ENCODE assay signal across 19 cellular contexts in genomic region chr3:108887777-108888176, GRCh38.
"Had no signal": no experiment of that assay in that cellular context is flagged by ENCODE, and none has a peak within 500 bp of the region (broad histone marks: within the 10 kb centered on the region; RNA-seq: fewer than 3 reads in every experiment).

No MANE protein-coding gene starts in this region.

- H3K27ac ChIP-seq: RWPE1 had no signal

- DNase-seq: KBM-7, NCI-H1092, NCI-H1105 treated with DMSO at 0.1 percent for 48 hours, NCI-H1417 treated with DMSO at 0.1 percent for 48 hours, NCI-H187, NCI-H2029, NCI-H2081 treated with DMSO at 0.1 percent for 48 hours, NCI-H2171, NCI-H226, NCI-H446, NCI-H510A, NCI-H524 treated with DMSO at 0.1 percent for 48 hours, NCI-H774, PC-3, SHP77, SW 1271 had no signal

- H3K9me3 ChIP-seq: SK-N-SH had no signal

- ATAC-seq: Panc1, PC-3 had no signal
